In the genomic region with DNA sequence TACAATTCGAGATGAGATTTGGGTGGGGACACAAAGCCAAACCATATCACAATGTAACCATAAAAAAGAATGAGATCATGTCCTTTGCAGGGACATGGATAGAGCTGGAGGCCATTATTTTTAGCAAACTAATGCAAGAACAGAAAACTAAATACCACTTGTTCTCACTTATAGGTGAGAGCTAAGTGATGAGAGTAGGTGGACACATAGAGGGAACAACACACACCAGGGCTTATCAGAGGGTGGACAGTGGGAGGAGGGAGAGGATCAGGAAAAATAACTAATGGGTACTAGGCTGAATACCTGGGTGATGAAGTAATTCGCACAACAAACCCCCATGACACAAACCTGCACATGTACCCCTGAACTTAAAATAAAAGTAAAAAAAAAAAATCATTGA, we compare ENCODE assay signal across 3 cellular contexts.
A peak's percentile ranks its signal among the peaks of the same experiment; 100 is the strongest.
DNase-seq lines count a peak whose midpoint lies in the region; ATAC-seq and TF ChIP-seq lines count a peak whose summit lies in the region.
"Not testable (repeated sequence)": the region's sequence is repeated elsewhere in the genome, so short reads cannot be mapped to it uniquely, and the experiment has no call there.

No MANE protein-coding gene starts in this region.

- DNase-seq in left cardiac atrium; right cardiac atrium; neural crest cell (ENCODE audit: low read depth, low spot score): not testable (repeated sequence)

- TF ChIP-seq CTCF in neural crest cell (conservative IDR thresholded peaks at IDR 0.05) = not testable (repeated sequence)

- H3K27ac ChIP-seq in right cardiac atrium (ENCODE audit: low read length) = not testable (repeated sequence)

- intact Hi-C loops in left cardiac atrium (cut with DNase I); right cardiac atrium (cut with DNase I): not testable (repeated sequence)

- H3K4me1 ChIP-seq in right cardiac atrium (ENCODE audit: control insufficient read depth, insufficient read depth, low read length) = not testable (repeated sequence)

- peaks cover 12% of the 10 kb centered on the region for H3K9me3 Mint-ChIP-seq in neural crest cell

- peak; percentile 87 for ATAC-seq in left cardiac atrium
- peak; percentile 28 to 51 for ATAC-seq in right cardiac atrium

- H3K4me1 Mint-ChIP-seq in neural crest cell = not testable (repeated sequence)

- not testable (repeated sequence) for H3K27me3 ChIP-seq in right cardiac atrium (ENCODE audit: control insufficient read depth, insufficient read depth)

- H3K4me3 Mint-ChIP-seq in neural crest cell = not testable (repeated sequence)

- peak overlapping the region; percentile 21 for H3K27ac Mint-ChIP-seq in neural crest cell (ENCODE audit: unreplicated experiment)

- H3K36me3 Mint-ChIP-seq in neural crest cell (ENCODE audit: low read depth) = peaks cover 11% of the 10 kb centered on the region

- 80% methylated on average over 2 of the region's 2 CpGs for WGBS in right cardiac atrium

- H3K4me3 ChIP-seq in right cardiac atrium (ENCODE audit: low read length) = not testable (repeated sequence)

- H3K9me3 ChIP-seq in right cardiac atrium (ENCODE audit: control insufficient read depth, low read length) = not testable (repeated sequence)

- not testable (repeated sequence) for H3K27me3 Mint-ChIP-seq in neural crest cell (ENCODE audit: low read depth)
